ENCODE assay signal across 8 cellular contexts in the genomic region with DNA sequence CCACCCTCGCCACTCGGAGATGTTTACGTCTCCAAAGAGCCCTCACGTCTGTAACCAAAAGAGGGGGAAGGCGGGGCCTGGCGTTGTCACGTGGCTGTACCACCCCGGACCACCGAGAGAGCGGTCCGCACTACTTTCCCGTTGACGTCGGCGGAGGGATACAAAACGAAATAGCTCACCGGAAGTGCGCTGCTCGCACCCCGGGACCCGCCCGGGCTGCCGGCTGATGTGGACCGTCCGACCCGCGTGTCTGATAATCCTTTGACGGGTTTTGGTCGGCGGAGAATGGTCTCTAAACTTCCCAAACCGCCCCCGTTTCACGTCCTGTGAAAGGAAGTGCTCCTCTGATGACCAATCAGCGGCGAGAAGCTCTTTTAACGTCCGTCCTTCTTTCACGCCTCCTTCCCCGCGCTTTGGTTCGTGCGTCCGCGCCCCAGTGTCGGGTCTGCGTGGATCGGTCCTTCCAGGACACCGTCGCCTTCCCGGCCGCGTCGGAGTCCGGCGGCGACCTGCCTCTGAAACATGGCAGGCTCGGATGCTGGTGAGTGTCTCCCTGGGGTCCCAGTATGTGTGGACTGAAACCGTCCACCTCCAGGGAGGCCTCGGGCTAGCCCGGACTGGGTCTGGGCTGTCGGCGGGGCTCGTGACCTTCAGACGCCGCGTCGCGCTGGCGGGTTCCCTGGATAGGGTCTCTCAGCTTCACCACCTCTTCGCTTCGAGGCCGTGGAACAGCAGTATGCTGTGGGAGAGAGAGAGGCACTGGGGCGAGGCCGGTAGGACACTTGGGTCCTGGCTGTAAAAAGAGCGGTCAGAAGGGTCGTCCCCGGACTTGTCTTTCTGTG. TPM values are rescaled to one million over a fixed set of nuclear protein-coding genes. Genes with fewer than 3 reads are reported as not detected.
DNase-seq lines count a peak whose midpoint lies in the region; ATAC-seq and TF ChIP-seq lines count a peak whose summit lies in the region.

A gene with protein sequence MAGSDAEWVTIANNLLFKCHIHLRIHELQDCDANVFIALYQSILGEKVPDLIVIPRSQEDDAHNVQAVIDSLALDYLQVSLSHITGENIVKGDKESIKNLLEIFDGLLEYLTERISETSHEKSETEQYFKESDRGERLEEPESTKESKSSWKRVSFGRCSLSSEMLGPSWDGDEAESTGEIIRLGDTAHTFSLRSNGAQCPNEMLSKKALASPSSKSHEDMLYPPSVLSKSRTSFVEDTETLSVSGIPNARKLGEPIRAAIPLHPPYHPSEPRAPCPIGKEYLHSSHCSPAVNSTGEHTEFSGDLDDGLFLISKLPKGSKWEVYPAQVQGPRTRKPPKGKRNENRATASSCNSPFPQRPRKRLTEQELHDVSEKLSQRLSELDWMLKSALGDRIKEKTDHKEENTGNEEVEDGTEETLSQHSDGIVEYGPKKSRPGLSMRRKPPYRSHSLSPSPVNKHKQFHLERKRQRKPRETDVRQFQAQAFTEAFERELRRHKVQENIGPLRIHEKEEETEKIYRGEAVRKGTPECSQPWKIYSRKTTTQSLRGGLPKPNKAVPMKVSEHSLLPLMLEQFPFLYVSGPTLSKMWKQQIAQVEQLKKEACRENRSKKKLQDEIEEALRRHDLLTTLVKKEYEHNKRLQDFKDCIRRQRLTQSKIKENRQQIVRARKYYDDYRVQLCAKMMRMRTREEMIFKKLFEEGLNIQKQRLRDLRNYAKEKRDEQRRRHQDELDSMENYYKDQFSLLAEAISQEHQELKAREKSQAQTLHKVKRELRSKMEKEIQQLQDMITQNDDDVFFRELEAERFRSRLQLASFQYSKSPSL (plus strand): TSS at position 402 of the 842 bp plus-strand sequence. CDS start 121 bp downstream, at position 523.

- peak; percentile 35 to 60 (median 46) for TF ChIP-seq POLR2A in spleen (IDR thresholded peaks at IDR 0.05)

- intact Hi-C loops in spleen (cut with DNase I; ENCODE audit: low total_unique reads), result no loop called here

- H3K27ac ChIP-seq in ACC112 (ENCODE audit: low read depth, low read length) (peak within 1 kb of the TSS; percentile 98), VCaP (peak within 1 kb of the TSS; percentile 98), iPS-20b (ENCODE audit: low read length) (peak within 1 kb of the TSS; percentile 97), spleen (peak within 1 kb of the TSS; percentile 99 to 100 (median 100))

- peak within 1 kb of the TSS; percentile 85 for H3K4me3 ChIP-seq in ACC112 (ENCODE audit: low read depth, low read length)
- H3K4me3 ChIP-seq in iPS-20b (ENCODE audit: low read length), result peak within 1 kb of the TSS; percentile 100
- peak within 1 kb of the TSS; percentile 70 to 96 (median 86) for H3K4me3 ChIP-seq in spleen

- TF ChIP-seq CTCF in VCaP (conservative IDR thresholded peaks at IDR 0.05), result no peak
- peak in 2 of 11 experiments; percentile 4 to 7 for TF ChIP-seq CTCF in spleen (IDR thresholded peaks at IDR 0.05 in 8 of 11, conservative IDR thresholded peaks at IDR 0.05 in 3 of 11)

- in situ Hi-C loops in T47D (cut with HindIII; ENCODE audit: low pct_unique_long_range_greater_than_20kb, low sequenced_read_pairs), result no loop called here

- H3K4me1 ChIP-seq in ACC112 (ENCODE audit: control insufficient read depth, insufficient read depth, low read length, unreplicated experiment) (peaks cover 35% of the 10 kb centered on the region), iPS-20b (ENCODE audit: insufficient read depth, low read length) (peaks cover 9% of the 10 kb centered on the region; the same call in 1 of the 2 replicates), spleen (peaks cover 45 to 71% (median 59%) of the 10 kb centered on the region in 6 donors)

- H2AFZ ChIP-seq in ACC112 (ENCODE audit: low read length, unreplicated experiment), result peak within 1 kb of the TSS; percentile 96

- peak; percentile 62 for ATAC-seq in GM18868 (IDR thresholded peaks at IDR 0.05; ENCODE audit: unreplicated experiment)
- ATAC-seq in HG03103 (IDR thresholded peaks at IDR 0.05; ENCODE audit: low read depth, unreplicated experiment), result peak; percentile 52

- WGBS in spleen, 5 donors, result 0 to 1% (median 0%) methylated on average over 44 to 77 of the region's 77 CpGs

- H3K9me3 ChIP-seq in iPS-20b (ENCODE audit: insufficient read depth, low read depth, low read length), result no peaks in the 10 kb centered on the region; the same call in 1 of the 2 replicates
- H3K9me3 ChIP-seq in spleen, result no peaks in the 10 kb centered on the region

- peak; percentile 98 for DNase-seq in NCI-H2196 treated with DMSO at 0.1 percent for 48 hours (lab: John Stamatoyannopoulos, UW; ENCODE audit: unreplicated experiment)
- DNase-seq in T47D (ENCODE audit: low read depth in 1 of 2, low spot score in 1 of 2), result peak; percentile 82 to 98
- peak; percentile 98 for DNase-seq in spleen

- H3K27me3 ChIP-seq in ACC112 (ENCODE audit: insufficient read depth, low read length) (no peaks in the 10 kb centered on the region), iPS-20b (ENCODE audit: insufficient read depth, low read length) (no peaks in the 10 kb centered on the region), spleen (replicated peaks in 1 of 7) (no peaks in the 10 kb centered on the region)

- peaks cover 42% of the 10 kb centered on the region for H3K36me3 ChIP-seq in ACC112 (ENCODE audit: insufficient read depth, low read length)
- H3K36me3 ChIP-seq in iPS-20b (ENCODE audit: insufficient read depth, low read depth, low read length), result peaks cover 66% of the 10 kb centered on the region
- peaks cover 9 to 63% (median 57%) of the 10 kb centered on the region in 6 donors for H3K36me3 ChIP-seq in spleen

- peaks cover 77% of the 10 kb centered on the region for H3K79me2 ChIP-seq in ACC112 (ENCODE audit: control insufficient read depth, insufficient read depth, low read length, unreplicated experiment)

- peak within 1 kb of the TSS; percentile 100 for H3K9ac ChIP-seq in iPS-20b (ENCODE audit: low read depth, low read length)

RNA-seq across cellular contexts. Expression of the gene that starts here (rescaled TPM):
- 10 to 100 TPM; 38.8 to 83.9 (median 53.7) TPM for total RNA-seq in spleen
- polyA plus RNA-seq in spleen, result 10 to 100 TPM; 33.5 to 59.9 (median 39.4) TPM

Comparison
In these comparisons a context has a peak if more than half of its experiments do, and no peak if none do; other contexts are left out.
1. Peak in every context shown above with its lines: DNase-seq, ATAC-seq, H3K4me3 ChIP-seq and H3K27ac ChIP-seq.